Comparison of ENCODE assay signal across 8 cellular contexts in genomic region chr3:138594150-138594934, GRCh38. TPM values are rescaled to one million over a fixed set of nuclear protein-coding genes. Genes with fewer than 3 reads are reported as not detected.
A peak's percentile ranks its signal among the peaks of the same experiment; 100 is the strongest.
DNase-seq lines count a peak whose midpoint lies in the region; ATAC-seq and TF ChIP-seq lines count a peak whose summit lies in the region.

TSS of gene CEP70 (minus strand) at chr3:138594260. CDS start at chr3:138572927, 21,333 bp downstream.

- intact Hi-C loops in PC-9 (cut with micrococcal nuclease; ENCODE audit: unreplicated experiment) = loop anchor here (1.0 to 10.0 kb wide), 10 partner anchors 35 to 730 kb away; partner anchors contain the start of genes ESYT3 and PIK3CB
- intact Hi-C loops in left ventricle myocardium inferior (cut with micrococcal nuclease) = no loop called here

- peak; percentile 89 for ATAC-seq in HG02610 (IDR thresholded peaks at IDR 0.05; ENCODE audit: unreplicated experiment)

- H3K4me1 ChIP-seq in PC-9 (replicated peaks; ENCODE audit: insufficient read depth) (peaks cover 14% of the 10 kb centered on the region), left ventricle myocardium inferior (peaks cover 21% of the 10 kb centered on the region), rectal smooth muscle tissue (ENCODE audit: control insufficient read depth, insufficient read depth, low read length) (no peaks in the 10 kb centered on the region)

- CTCF ChIA-PET in PC-9 (lab: Charles Lee) = interaction anchor here (0.6 to 3.5 kb wide), 10 partner anchors 15 to 723 kb away, joined by 3 to 39 read pairs (median 6); no protein-coding TSS in a partner anchor

- H3K27me3 ChIP-seq in PC-9 (ENCODE audit: insufficient read depth, low read depth) = no peaks in the 10 kb centered on the region
- no peaks in the 10 kb centered on the region for H3K27me3 ChIP-seq in left ventricle myocardium inferior (ENCODE audit: low read depth)
- no peaks in the 10 kb centered on the region for H3K27me3 ChIP-seq in rectal smooth muscle tissue (ENCODE audit: control insufficient read depth, insufficient read depth, low read length)

- H3K9ac ChIP-seq in rectal smooth muscle tissue (ENCODE audit: low read length) = peak within 1 kb of the TSS; percentile 69

- H3K79me2 ChIP-seq in PC-9 (ENCODE audit: low read depth) = peaks cover 18% of the 10 kb centered on the region

- H3K9me3 ChIP-seq in PC-9 (ENCODE audit: insufficient read depth, low read depth) = peaks cover 7% of the 10 kb centered on the region; the same call in 1 of the 2 replicates
- no peaks in the 10 kb centered on the region for H3K9me3 ChIP-seq in left ventricle myocardium inferior (replicated peaks)

- POLR2A ChIA-PET in PC-9 (lab: Charles Lee; ENCODE audit: unreplicated experiment) = interaction anchor here (0.5 to 1.0 kb wide), 10 partner anchors 32 to 420 kb away, joined by 3 to 12 read pairs (median 4); no protein-coding TSS in a partner anchor

- no peaks in the 10 kb centered on the region for H4K20me1 ChIP-seq in PC-9 (ENCODE audit: insufficient read depth)

- DNase-seq in GM12865 (ENCODE audit: low read depth) (peak; percentile 88), PC-9 (peak; percentile 89 to 97), left ventricle myocardium inferior (peak; percentile 94), cortex of kidney (lab: John Stamatoyannopoulos, UW) (no peak), NCI-H1092 treated with DMSO at 0.1 percent for 48 hours (lab: John Stamatoyannopoulos, UW) (no peak)
- DNase-seq in activated naive CD8-positive, alpha-beta T cell treated with anti-CD3 and anti-CD28 coated beads, Interleukin-2, amount 50 U/mL, for 16 hours (ENCODE audit: low read depth, low spot score) = peak; percentile 77

- H3K27ac ChIP-seq in PC-9 = peak within 1 kb of the TSS; percentile 84
- H3K27ac ChIP-seq in left ventricle myocardium inferior (replicated peaks) = peak within 1 kb of the TSS; percentile 91
- H3K27ac ChIP-seq in rectal smooth muscle tissue (ENCODE audit: low read depth, low read length) = peak within 1 kb of the TSS; percentile 89

- peak within 1 kb of the TSS; percentile 99 for H2AFZ ChIP-seq in PC-9

- H3K9me2 ChIP-seq in PC-9 (ENCODE audit: insufficient read depth) = no peaks in the 10 kb centered on the region

- H3K36me3 ChIP-seq in PC-9 (ENCODE audit: low read depth) (no peaks in the 10 kb centered on the region), left ventricle myocardium inferior (peaks cover 10% of the 10 kb centered on the region), rectal smooth muscle tissue (ENCODE audit: control insufficient read depth, insufficient read depth, low read length) (no peaks in the 10 kb centered on the region)

- H3F3A ChIP-seq in PC-9 (ENCODE audit: insufficient read depth, low read depth) = peaks cover 20% of the 10 kb centered on the region

- BruUV-seq in PC-9 (replicated peaks; lab: Mats Ljungman, UMichigan) = TSS peak; percentile 96

- TF ChIP-seq CTCF in GM12865 (IDR thresholded peaks at IDR 0.05; ENCODE audit: insufficient read depth, low read depth, low read length, missing control alignments) (peak; percentile 80), PC-9 (conservative IDR thresholded peaks at IDR 0.05) (peak; percentile 93), left ventricle myocardium inferior (IDR thresholded peaks at IDR 0.05; ENCODE audit: borderline replicate concordance) (peak; percentile 93)

- H3K4me2 ChIP-seq in PC-9 = peak within 1 kb of the TSS; percentile 96

- H3K4me3 ChIP-seq in GM12865 (ENCODE audit: low read depth, low read length) = peak within 1 kb of the TSS; percentile 56
- H3K4me3 ChIP-seq in PC-9 = peak within 1 kb of the TSS; percentile 80
- peak within 1 kb of the TSS; percentile 86 for H3K4me3 ChIP-seq in left ventricle myocardium inferior
- H3K4me3 ChIP-seq in rectal smooth muscle tissue (ENCODE audit: low read length) = peak within 1 kb of the TSS; percentile 94

RNA-seq across cellular contexts. Expression of gene CEP70, which starts in this region (rescaled TPM):
- total RNA-seq in PC-9 (2021) (50.5 and 73.6 TPM in 2 replicates), left ventricle myocardium inferior (25.8 TPM)

Comparison
In these comparisons a context has a peak if more than half of its experiments do, and no peak if none do; other contexts are left out.
1. DNase-seq: peak in GM12865 (single experiment), PC-9 (2 of 2), activated naive CD8-positive, alpha-beta T cell treated with anti-CD3 and anti-CD28 coated beads, Interleukin-2, amount 50 U/mL, for 16 hours (single experiment) and left ventricle myocardium inferior (single experiment); none in cortex of kidney (single experiment) and NCI-H1092 treated with DMSO at 0.1 percent for 48 hours (single experiment).
2. Peak in every context shown above with its lines, with median percentiles within 50 percentile points of each other: H3K4me3 ChIP-seq, CTCF ChIP-seq and H3K27ac ChIP-seq.